ENCODE assay signal across 1 cellular context in the genomic region with DNA sequence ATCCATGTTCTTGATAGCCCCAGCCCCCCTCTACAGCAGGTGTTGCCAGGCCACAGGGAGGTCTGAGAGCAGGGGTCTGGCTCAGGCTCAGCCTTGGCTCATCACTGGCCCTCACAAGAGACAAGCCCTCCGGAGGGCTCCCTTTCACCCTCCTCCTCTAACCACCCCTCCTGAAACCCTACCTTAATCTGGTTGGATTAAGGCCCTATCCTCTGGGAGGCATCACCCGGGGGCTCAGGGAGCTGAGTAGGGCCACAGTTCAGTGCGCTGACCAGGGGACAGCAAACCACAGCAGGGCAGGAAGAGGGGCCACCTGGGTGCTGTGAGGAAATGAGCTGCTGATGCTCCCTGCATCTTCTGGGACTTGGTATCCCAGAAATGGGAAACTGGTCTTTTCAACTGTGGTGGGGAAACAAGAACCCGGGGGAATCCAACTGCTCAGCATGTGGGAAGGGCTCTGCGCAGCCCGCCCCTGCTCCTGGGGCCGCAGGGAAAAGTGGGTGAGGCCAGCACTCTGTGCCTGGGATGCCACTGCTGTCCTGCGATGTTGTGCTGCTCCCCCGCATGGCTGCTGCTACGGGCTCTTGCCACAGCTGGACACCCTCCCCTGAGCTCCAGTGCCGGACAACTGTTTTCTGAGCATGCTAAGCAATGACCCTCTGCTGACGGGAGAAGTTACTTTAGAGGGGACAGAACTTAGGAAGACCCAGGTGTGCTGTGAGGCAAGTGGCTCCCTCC.
TF ChIP-seq lines count a peak whose summit lies in the region.

No MANE protein-coding gene starts in this region.

TF ChIP-seq in GM12878, 131 proteins besides CTCF, POLR2A, EP300 and RAD21:
- no peak for TF ChIP-seq YBX1 (IDR thresholded peaks at IDR 0.05)
- no peak for TF ChIP-seq HDAC6 (IDR thresholded peaks at IDR 0.05; ENCODE audit: unreplicated experiment)
- no peak for TF ChIP-seq BRCA1 (IDR thresholded peaks at IDR 0.05; ENCODE audit: low read depth, low read length)
- TF ChIP-seq, protein P1, sequence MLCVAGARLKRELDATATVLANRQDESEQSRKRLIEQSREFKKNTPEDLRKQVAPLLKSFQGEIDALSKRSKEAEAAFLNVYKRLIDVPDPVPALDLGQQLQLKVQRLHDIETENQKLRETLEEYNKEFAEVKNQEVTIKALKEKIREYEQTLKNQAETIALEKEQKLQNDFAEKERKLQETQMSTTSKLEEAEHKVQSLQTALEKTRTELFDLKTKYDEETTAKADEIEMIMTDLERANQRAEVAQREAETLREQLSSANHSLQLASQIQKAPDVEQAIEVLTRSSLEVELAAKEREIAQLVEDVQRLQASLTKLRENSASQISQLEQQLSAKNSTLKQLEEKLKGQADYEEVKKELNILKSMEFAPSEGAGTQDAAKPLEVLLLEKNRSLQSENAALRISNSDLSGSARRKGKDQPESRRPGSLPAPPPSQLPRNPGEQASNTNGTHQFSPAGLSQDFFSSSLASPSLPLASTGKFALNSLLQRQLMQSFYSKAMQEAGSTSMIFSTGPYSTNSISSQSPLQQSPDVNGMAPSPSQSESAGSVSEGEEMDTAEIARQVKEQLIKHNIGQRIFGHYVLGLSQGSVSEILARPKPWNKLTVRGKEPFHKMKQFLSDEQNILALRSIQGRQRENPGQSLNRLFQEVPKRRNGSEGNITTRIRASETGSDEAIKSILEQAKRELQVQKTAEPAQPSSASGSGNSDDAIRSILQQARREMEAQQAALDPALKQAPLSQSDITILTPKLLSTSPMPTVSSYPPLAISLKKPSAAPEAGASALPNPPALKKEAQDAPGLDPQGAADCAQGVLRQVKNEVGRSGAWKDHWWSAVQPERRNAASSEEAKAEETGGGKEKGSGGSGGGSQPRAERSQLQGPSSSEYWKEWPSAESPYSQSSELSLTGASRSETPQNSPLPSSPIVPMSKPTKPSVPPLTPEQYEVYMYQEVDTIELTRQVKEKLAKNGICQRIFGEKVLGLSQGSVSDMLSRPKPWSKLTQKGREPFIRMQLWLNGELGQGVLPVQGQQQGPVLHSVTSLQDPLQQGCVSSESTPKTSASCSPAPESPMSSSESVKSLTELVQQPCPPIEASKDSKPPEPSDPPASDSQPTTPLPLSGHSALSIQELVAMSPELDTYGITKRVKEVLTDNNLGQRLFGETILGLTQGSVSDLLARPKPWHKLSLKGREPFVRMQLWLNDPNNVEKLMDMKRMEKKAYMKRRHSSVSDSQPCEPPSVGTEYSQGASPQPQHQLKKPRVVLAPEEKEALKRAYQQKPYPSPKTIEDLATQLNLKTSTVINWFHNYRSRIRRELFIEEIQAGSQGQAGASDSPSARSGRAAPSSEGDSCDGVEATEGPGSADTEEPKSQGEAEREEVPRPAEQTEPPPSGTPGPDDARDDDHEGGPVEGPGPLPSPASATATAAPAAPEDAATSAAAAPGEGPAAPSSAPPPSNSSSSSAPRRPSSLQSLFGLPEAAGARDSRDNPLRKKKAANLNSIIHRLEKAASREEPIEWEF (IDR thresholded peaks at IDR 0.05; ENCODE audit: insufficient replicate concordance, low read depth, low read length), result no peak
- TF ChIP-seq FOS (IDR thresholded peaks at IDR 0.05; ENCODE audit: borderline replicate concordance, extremely low read depth, insufficient read length), result no peak
- no peak for TF ChIP-seq ETV6 (conservative IDR thresholded peaks at IDR 0.05 in 1 of 2, IDR thresholded peaks at IDR 0.05 in 1 of 2; ENCODE audit: borderline replicate concordance in 1 of 2, low read depth in 1 of 2)
- no peak for TF ChIP-seq LARP7 (IDR thresholded peaks at IDR 0.05)
- TF ChIP-seq, protein P2, sequence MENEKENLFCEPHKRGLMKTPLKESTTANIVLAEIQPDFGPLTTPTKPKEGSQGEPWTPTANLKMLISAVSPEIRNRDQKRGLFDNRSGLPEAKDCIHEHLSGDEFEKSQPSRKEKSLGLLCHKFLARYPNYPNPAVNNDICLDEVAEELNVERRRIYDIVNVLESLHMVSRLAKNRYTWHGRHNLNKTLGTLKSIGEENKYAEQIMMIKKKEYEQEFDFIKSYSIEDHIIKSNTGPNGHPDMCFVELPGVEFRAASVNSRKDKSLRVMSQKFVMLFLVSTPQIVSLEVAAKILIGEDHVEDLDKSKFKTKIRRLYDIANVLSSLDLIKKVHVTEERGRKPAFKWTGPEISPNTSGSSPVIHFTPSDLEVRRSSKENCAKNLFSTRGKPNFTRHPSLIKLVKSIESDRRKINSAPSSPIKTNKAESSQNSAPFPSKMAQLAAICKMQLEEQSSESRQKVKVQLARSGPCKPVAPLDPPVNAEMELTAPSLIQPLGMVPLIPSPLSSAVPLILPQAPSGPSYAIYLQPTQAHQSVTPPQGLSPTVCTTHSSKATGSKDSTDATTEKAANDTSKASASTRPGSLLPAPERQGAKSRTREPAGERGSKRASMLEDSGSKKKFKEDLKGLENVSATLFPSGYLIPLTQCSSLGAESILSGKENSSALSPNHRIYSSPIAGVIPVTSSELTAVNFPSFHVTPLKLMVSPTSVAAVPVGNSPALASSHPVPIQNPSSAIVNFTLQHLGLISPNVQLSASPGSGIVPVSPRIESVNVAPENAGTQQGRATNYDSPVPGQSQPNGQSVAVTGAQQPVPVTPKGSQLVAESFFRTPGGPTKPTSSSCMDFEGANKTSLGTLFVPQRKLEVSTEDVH (IDR thresholded peaks at IDR 0.05; ENCODE audit: low read depth, partially characterized antibody), result no peak
- no peak for TF ChIP-seq ZZZ3 (IDR thresholded peaks at IDR 0.05; ENCODE audit: control insufficient read depth, insufficient read length, low read depth)
- TF ChIP-seq SIN3A (IDR thresholded peaks at IDR 0.05; ENCODE audit: low read depth, low read length), result no peak
- TF ChIP-seq NBN (IDR thresholded peaks at IDR 0.05), result no peak
- TF ChIP-seq SRF (IDR thresholded peaks at IDR 0.05; ENCODE audit: low read depth in 2 of 2, low read length in 2 of 2), result no peak
- TF ChIP-seq MTA3 (IDR thresholded peaks at IDR 0.05; ENCODE audit: borderline replicate concordance, low read length), result no peak
- TF ChIP-seq NRF1 (conservative IDR thresholded peaks at IDR 0.05; ENCODE audit: low read depth, low read length), result no peak
- TF ChIP-seq CBX5 (IDR thresholded peaks at IDR 0.05; ENCODE audit: low read depth), result no peak
- TF ChIP-seq, protein P3, sequence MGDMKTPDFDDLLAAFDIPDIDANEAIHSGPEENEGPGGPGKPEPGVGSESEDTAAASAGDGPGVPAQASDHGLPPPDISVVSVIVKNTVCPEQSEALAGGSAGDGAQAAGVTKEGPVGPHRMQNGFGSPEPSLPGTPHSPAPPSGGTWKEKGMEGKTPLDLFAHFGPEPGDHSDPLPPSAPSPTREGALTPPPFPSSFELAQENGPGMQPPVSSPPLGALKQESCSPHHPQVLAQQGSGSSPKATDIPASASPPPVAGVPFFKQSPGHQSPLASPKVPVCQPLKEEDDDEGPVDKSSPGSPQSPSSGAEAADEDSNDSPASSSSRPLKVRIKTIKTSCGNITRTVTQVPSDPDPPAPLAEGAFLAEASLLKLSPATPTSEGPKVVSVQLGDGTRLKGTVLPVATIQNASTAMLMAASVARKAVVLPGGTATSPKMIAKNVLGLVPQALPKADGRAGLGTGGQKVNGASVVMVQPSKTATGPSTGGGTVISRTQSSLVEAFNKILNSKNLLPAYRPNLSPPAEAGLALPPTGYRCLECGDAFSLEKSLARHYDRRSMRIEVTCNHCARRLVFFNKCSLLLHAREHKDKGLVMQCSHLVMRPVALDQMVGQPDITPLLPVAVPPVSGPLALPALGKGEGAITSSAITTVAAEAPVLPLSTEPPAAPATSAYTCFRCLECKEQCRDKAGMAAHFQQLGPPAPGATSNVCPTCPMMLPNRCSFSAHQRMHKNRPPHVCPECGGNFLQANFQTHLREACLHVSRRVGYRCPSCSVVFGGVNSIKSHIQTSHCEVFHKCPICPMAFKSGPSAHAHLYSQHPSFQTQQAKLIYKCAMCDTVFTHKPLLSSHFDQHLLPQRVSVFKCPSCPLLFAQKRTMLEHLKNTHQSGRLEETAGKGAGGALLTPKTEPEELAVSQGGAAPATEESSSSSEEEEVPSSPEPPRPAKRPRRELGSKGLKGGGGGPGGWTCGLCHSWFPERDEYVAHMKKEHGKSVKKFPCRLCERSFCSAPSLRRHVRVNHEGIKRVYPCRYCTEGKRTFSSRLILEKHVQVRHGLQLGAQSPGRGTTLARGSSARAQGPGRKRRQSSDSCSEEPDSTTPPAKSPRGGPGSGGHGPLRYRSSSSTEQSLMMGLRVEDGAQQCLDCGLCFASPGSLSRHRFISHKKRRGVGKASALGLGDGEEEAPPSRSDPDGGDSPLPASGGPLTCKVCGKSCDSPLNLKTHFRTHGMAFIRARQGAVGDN (IDR thresholded peaks at IDR 0.05), result no peak
- TF ChIP-seq GABPA (IDR thresholded peaks at IDR 0.05; ENCODE audit: low read depth), result no peak
